ENCODE assay signal across 9 cellular contexts in the genomic region with DNA sequence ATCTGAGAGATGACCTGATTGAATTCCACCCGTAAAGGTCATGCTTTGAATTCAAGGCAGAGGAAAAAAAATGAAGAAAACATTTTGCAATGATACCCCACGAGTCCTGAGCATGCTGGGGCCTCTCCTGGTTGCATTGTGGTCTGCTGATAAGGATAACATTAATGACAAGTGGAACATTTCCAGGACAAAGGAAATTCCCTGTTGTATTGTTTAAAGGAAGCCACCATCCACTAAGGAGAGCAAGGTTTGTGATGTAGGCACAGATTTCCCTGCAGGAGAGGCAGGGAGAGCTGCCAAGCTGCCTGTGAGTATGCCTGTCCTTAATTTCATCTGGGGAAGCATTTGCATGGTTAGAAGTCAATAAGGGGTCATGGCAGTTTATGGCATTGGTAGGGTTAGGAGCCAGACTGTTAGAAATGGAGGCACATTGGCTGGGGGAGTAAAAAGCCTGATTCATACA. TPM values are rescaled to one million over a fixed set of nuclear protein-coding genes. Genes with fewer than 3 reads are reported as not detected.
DNase-seq lines count a peak whose midpoint lies in the region; ATAC-seq and TF ChIP-seq lines count a peak whose summit lies in the region.
"Had no signal": no experiment of that assay in that cellular context is flagged by ENCODE, and none has a peak within 500 bp of the region (broad histone marks: within the 10 kb centered on the region; RNA-seq: fewer than 3 reads in every experiment).

No MANE protein-coding gene starts in this region.

- WGBS in GM23248 (ENCODE audit: low coverage in 1 of 2, low lambda C conversion rate in 2 of 2, missing lambda C conversion rate in 2 of 2), 2 experiments = 28 to 32% methylated on average over 2 of the region's 2 CpGs
- WGBS in gastroesophageal sphincter (ENCODE audit: low coverage in 1 of 2), 2 donors = 47 to 68% methylated on average over 2 of the region's 2 CpGs
- WGBS in smooth muscle cell (ENCODE audit: low lambda C conversion rate) = 32% methylated on average over 2 of the region's 2 CpGs

- H3K4me2 ChIP-seq in GM23248 (ENCODE audit: unreplicated experiment) = peak overlapping the region; percentile 70
- H3K4me2 ChIP-seq in SU-DHL-6 (ENCODE audit: low read depth, low read length, poor library complexity, severe bottlenecking) = peak overlapping the region; percentile 99
- H3K4me2 ChIP-seq in smooth muscle cell = peak overlapping the region; percentile 79

- H3F3A ChIP-seq in GM23248 (ENCODE audit: insufficient read depth) = peaks cover 41% of the 10 kb centered on the region
- H3F3A ChIP-seq in SU-DHL-6 (ENCODE audit: insufficient read depth) = peaks cover 65% of the 10 kb centered on the region; the same call in 1 of the 2 replicates
- peaks cover 19% of the 10 kb centered on the region for H3F3A ChIP-seq in smooth muscle cell (ENCODE audit: low read depth)

- peaks cover 71% of the 10 kb centered on the region for H3K79me2 ChIP-seq in GM23248 (ENCODE audit: insufficient read depth)
- H3K79me2 ChIP-seq in SU-DHL-6 (ENCODE audit: insufficient read depth, low read length) = peaks cover 100% of the 10 kb centered on the region
- H3K79me2 ChIP-seq in smooth muscle cell (ENCODE audit: low read depth) = no peaks in the 10 kb centered on the region

- H3K9me2 ChIP-seq in GM23248 (ENCODE audit: insufficient read depth) (no peaks in the 10 kb centered on the region), SU-DHL-6 (replicated peaks; ENCODE audit: insufficient read depth, low read length) (no peaks in the 10 kb centered on the region)

- peaks cover 65% of the 10 kb centered on the region for H3K4me1 ChIP-seq in GM23248 (ENCODE audit: insufficient read depth)
- H3K4me1 ChIP-seq in gastroesophageal sphincter = peaks cover 11 to 58% (median 20%) of the 10 kb centered on the region in 3 donors
- peaks cover 30% of the 10 kb centered on the region for H3K4me1 ChIP-seq in smooth muscle cell (ENCODE audit: low read depth)

- peak; percentile 64 for ATAC-seq in gastroesophageal sphincter
- no peak for ATAC-seq in HG03442 (IDR thresholded peaks at IDR 0.05; ENCODE audit: unreplicated experiment)
- no peak for ATAC-seq in GM21381 (IDR thresholded peaks at IDR 0.05; ENCODE audit: unreplicated experiment)

- H3K27ac ChIP-seq in GM23248 = peak overlapping the region; percentile 90
- H3K27ac ChIP-seq in SU-DHL-6 (ENCODE audit: low read depth, low read length) = peak overlapping the region; percentile 100
- H3K27ac ChIP-seq in gastroesophageal sphincter = peak overlapping the region; percentile 53 to 75 (median 68)
- H3K27ac ChIP-seq in smooth muscle cell (ENCODE audit: low read depth) = peak overlapping the region; percentile 63
- H3K27ac ChIP-seq: SK-N-MC had no signal

- H3K4me3 ChIP-seq in GM23248 (peak overlapping the region; percentile 5; the same call in 1 of the 2 replicates), SU-DHL-6 (ENCODE audit: insufficient read depth, low read length, poor library complexity, severe bottlenecking) (no peak overlapping the region), gastroesophageal sphincter (no peak overlapping the region), smooth muscle cell (peak overlapping the region; percentile 25)
- H3K4me3 ChIP-seq: SK-N-MC had no signal

- in situ Hi-C loops in GM23248 (cut with MboI) = no loop called here

- TF ChIP-seq CTCF in SU-DHL-6 (IDR thresholded peaks at IDR 0.05; ENCODE audit: insufficient read depth, low read length, poor library complexity, severe bottlenecking) (no peak), gastroesophageal sphincter (IDR thresholded peaks at IDR 0.05) (no peak), smooth muscle cell (IDR thresholded peaks at IDR 0.05; ENCODE audit: borderline replicate concordance, insufficient read depth, poor library complexity, severe bottlenecking) (no peak)

- DNase-seq in GM23248 (peak; percentile 68), smooth muscle cell (lab: John Stamatoyannopoulos, UW; ENCODE audit: unreplicated experiment) (no peak), KG1 (lab: John Stamatoyannopoulos, UW) (no peak), SIG-M5 (lab: John Stamatoyannopoulos, UW) (no peak)

- no peaks in the 10 kb centered on the region for H3K9me3 ChIP-seq in GM23248 (ENCODE audit: low read depth)
- H3K9me3 ChIP-seq in SU-DHL-6 (ENCODE audit: insufficient read depth, low read length) = no peaks in the 10 kb centered on the region
- no peaks in the 10 kb centered on the region for H3K9me3 ChIP-seq in gastroesophageal sphincter
- no peaks in the 10 kb centered on the region for H3K9me3 ChIP-seq in smooth muscle cell (replicated peaks; ENCODE audit: low read depth)

- no peak overlapping the region for H2AFZ ChIP-seq in GM23248
- H2AFZ ChIP-seq in SU-DHL-6 (ENCODE audit: low read depth, low read length, severe bottlenecking) = no peak overlapping the region
- H2AFZ ChIP-seq in smooth muscle cell (ENCODE audit: low read depth) = no peak overlapping the region

- no peak for TF ChIP-seq POLR2A in gastroesophageal sphincter (IDR thresholded peaks at IDR 0.05)

- H3K36me3 ChIP-seq in GM23248 (ENCODE audit: low read depth) (no peaks in the 10 kb centered on the region), SU-DHL-6 (ENCODE audit: low read length) (no peaks in the 10 kb centered on the region), gastroesophageal sphincter (no peaks in the 10 kb centered on the region), smooth muscle cell (ENCODE audit: low read depth) (no peaks in the 10 kb centered on the region)

- peak overlapping the region; percentile 66 for H3K9ac ChIP-seq in GM23248
- H3K9ac ChIP-seq in SU-DHL-6 (ENCODE audit: low read length) = peak overlapping the region; percentile 72
- peak overlapping the region; percentile 30 for H3K9ac ChIP-seq in smooth muscle cell (ENCODE audit: low read depth)

- H4K20me1 ChIP-seq in GM23248 (ENCODE audit: insufficient read depth) (no peaks in the 10 kb centered on the region), SU-DHL-6 (ENCODE audit: low read depth, low read length) (no peaks in the 10 kb centered on the region), smooth muscle cell (ENCODE audit: low read depth) (no peaks in the 10 kb centered on the region)

- H3K27me3 ChIP-seq in GM23248 (replicated peaks; ENCODE audit: insufficient read depth) (no peaks in the 10 kb centered on the region), SU-DHL-6 (ENCODE audit: low read length) (no peaks in the 10 kb centered on the region), gastroesophageal sphincter (no peaks in the 10 kb centered on the region), smooth muscle cell (ENCODE audit: low read depth) (no peaks in the 10 kb centered on the region)

- no peak for TF ChIP-seq EP300 in gastroesophageal sphincter (IDR thresholded peaks at IDR 0.05)

RNA-seq across cellular contexts. Expression of a gene that starts 21.9 kb away (rescaled TPM):
- 12.1 and 22.3 TPM in 2 replicates for total RNA-seq in GM23248 (2014; rRNA removed; shearing (Covaris generic))
- 15.5 and 16.8 TPM in 2 replicates for polyA plus RNA-seq in GM23248 (2016; fragmentation: Nextera tagmentation; extraction: Ambion mirVana)
- 10 to 100 TPM; 13.8 to 21.6 (median 17.9) TPM for total RNA-seq in gastroesophageal sphincter
- total RNA-seq in smooth muscle cell = 2.2 and 4.7 TPM in 2 replicates
- polyA plus RNA-seq in smooth muscle cell = 3.5 and 4.2 TPM in 2 replicates

Comparison
In these comparisons a context has a peak if more than half of its experiments do, and no peak if none do; other contexts are left out.
1. H3K4me3 ChIP-seq: peak in GM23248 (single experiment) and smooth muscle cell (single experiment); none in SU-DHL-6 (single experiment) and gastroesophageal sphincter (0 of 2).
2. Peak in every context shown above with its lines, with median percentiles within 50 percentile points of each other: H3K27ac ChIP-seq, H3K4me2 ChIP-seq and H3K9ac ChIP-seq.